ENCODE assay signal across 22 cellular contexts in genomic region chr22:21719024-21719423, GRCh38. TPM values are rescaled to one million over a fixed set of nuclear protein-coding genes. Genes with fewer than 3 reads are reported as not detected.
DNase-seq lines count a peak whose midpoint lies in the region; TF ChIP-seq lines count a peak whose summit lies in the region.
"Had no signal": no experiment of that assay in that cellular context is flagged by ENCODE, and none has a peak within 500 bp of the region (broad histone marks: within the 10 kb centered on the region; RNA-seq: fewer than 3 reads in every experiment).

No MANE protein-coding gene starts in this region.

- DNase-seq in CD8-positive, alpha-beta memory T cell = no peak
- DNase-seq in OCI-LY7 (ENCODE audit: low spot score) = peak; percentile 38
- no peak for DNase-seq in immature natural killer cell
- no peak for DNase-seq in NCI-H510A treated with DMSO at 0.1 percent for 48 hours (lab: John Stamatoyannopoulos, UW)
- no peak for DNase-seq in WERI-Rb-1
- DNase-seq in ecto neural progenitor cell (ENCODE audit: low spot score) = no peak
- DNase-seq: activated CD8-positive, alpha-beta T cell treated with anti-CD3 and anti-CD28 coated beads for 36 hours; activated naive CD4-positive, alpha-beta T cell treated with anti-CD3 and anti-CD28 coated beads for 36 hours; activated T-cell treated with anti-CD3 and anti-CD28 coated beads, Interleukin-2, amount 50 U/mL, for 24 hours; anterior cingulate cortex; caudate nucleus; MM.1S; NCI-H1694; NCI-H774; ovary; sigmoid colon; stimulated activated naive CD4-positive, alpha-beta T cell; tibial artery had no signal

- no peak overlapping the region for H3K4me3 ChIP-seq in CD8-positive, alpha-beta memory T cell (ENCODE audit: low read length)
- H3K4me3 ChIP-seq in OCI-LY7 (ENCODE audit: low read depth, low read length, poor library complexity, severe bottlenecking) (no peak overlapping the region), skeletal muscle tissue (ENCODE audit: low read length in 3 of 3) (no peak overlapping the region), WERI-Rb-1 (ENCODE audit: low read depth, low read length) (no peak overlapping the region)
- H3K4me3 ChIP-seq: gastroesophageal sphincter, ovary, sigmoid colon, SJSA1, tibial artery had no signal

- no peaks in the 10 kb centered on the region for H3K27me3 ChIP-seq in CD8-positive, alpha-beta memory T cell (ENCODE audit: insufficient read depth, low read length, poor library complexity, severe bottlenecking)
- H3K27me3 ChIP-seq in skeletal muscle tissue (ENCODE audit: control insufficient read depth in 3 of 3, insufficient read depth in 3 of 3, low read length in 3 of 3) (no peaks in the 10 kb centered on the region), WERI-Rb-1 (ENCODE audit: insufficient read depth, low read depth, severe bottlenecking) (no peaks in the 10 kb centered on the region)
- H3K27me3 ChIP-seq: gastroesophageal sphincter, ovary, sigmoid colon, SJSA1, tibial artery had no signal

- no peaks in the 10 kb centered on the region for H3K27me3 Mint-ChIP-seq in CD8-positive, alpha-beta memory T cell
- peaks cover 0 to 2% (median 0%) of the 10 kb centered on the region in 3 donors for H3K27me3 Mint-ChIP-seq in immature natural killer cell (ENCODE audit: low read depth in 3 of 3)
- H3K27me3 Mint-ChIP-seq: activated CD8-positive, alpha-beta T cell treated with anti-CD3 and anti-CD28 coated beads for 36 hours; activated T-cell treated with anti-CD3 and anti-CD28 coated beads, Interleukin-2, amount 50 U/mL, for 24 hours had no signal

- H3K27ac ChIP-seq in CD8-positive, alpha-beta memory T cell (ENCODE audit: low read depth, low read length) = no peak overlapping the region
- H3K27ac ChIP-seq in OCI-LY7 (ENCODE audit: low read depth, low read length, poor library complexity, severe bottlenecking) = peak overlapping the region; percentile 18
- peak overlapping the region; percentile 23 for H3K27ac ChIP-seq in skeletal muscle tissue (ENCODE audit: low read depth, low read length)
- no peak overlapping the region for H3K27ac ChIP-seq in WERI-Rb-1
- H3K27ac ChIP-seq: gastroesophageal sphincter, ovary, sigmoid colon, SJSA1, tibial artery had no signal

- no peaks in the 10 kb centered on the region for H3K9me3 ChIP-seq in CD8-positive, alpha-beta memory T cell (ENCODE audit: low read length)
- H3K9me3 ChIP-seq in OCI-LY7 (ENCODE audit: low read length) (no peaks in the 10 kb centered on the region), skeletal muscle tissue (ENCODE audit: control insufficient read depth in 3 of 3, low read length in 3 of 3) (no peaks in the 10 kb centered on the region), WERI-Rb-1 (ENCODE audit: severe bottlenecking) (no peaks in the 10 kb centered on the region)
- H3K9me3 ChIP-seq: gastroesophageal sphincter, ovary, sigmoid colon, SJSA1, tibial artery had no signal

- no peak overlapping the region for H3K9ac ChIP-seq in skeletal muscle tissue (ENCODE audit: low read depth in 1 of 3, low read length in 3 of 3)

- H3K4me1 ChIP-seq in CD8-positive, alpha-beta memory T cell (ENCODE audit: insufficient read depth, low read length) = no peaks in the 10 kb centered on the region
- H3K4me1 ChIP-seq in OCI-LY7 (ENCODE audit: insufficient read depth, low read length, poor library complexity, severe bottlenecking) (peaks cover 32% of the 10 kb centered on the region), skeletal muscle tissue (ENCODE audit: control insufficient read depth in 3 of 3, insufficient read depth in 3 of 3, low read length in 3 of 3) (peaks cover 8 to 24% (median 14%) of the 10 kb centered on the region in 3 donors)
- H3K4me1 ChIP-seq: sigmoid colon, tibial artery had no signal

- H3K4me2 ChIP-seq in OCI-LY7 (ENCODE audit: low read length) = peak overlapping the region; percentile 20; the same call in 1 of the 2 replicates

- TF ChIP-seq CTCF in OCI-LY7 (conservative IDR thresholded peaks at IDR 0.05; ENCODE audit: low read length) (no peak), WERI-Rb-1 (IDR thresholded peaks at IDR 0.05; ENCODE audit: low read depth, low read length) (no peak)

- BruUV-seq in OCI-LY7 (replicated peaks; lab: Mats Ljungman, UMichigan) = no TSS peak

- CTCF ChIA-PET in CD8-positive, alpha-beta memory T cell (lab: Charles Lee) = interaction anchor here (0.9 to 2.1 kb wide), 2 partner anchors 12 to 219 kb away, joined by 3 to 9 read pairs; no protein-coding TSS in a partner anchor
- CTCF ChIA-PET in OCI-LY7 (lab: Charles Lee; ENCODE audit: unreplicated experiment) = no interaction called here

- H3K36me3 ChIP-seq in CD8-positive, alpha-beta memory T cell (ENCODE audit: insufficient read depth, low read length) = no peaks in the 10 kb centered on the region
- no peaks in the 10 kb centered on the region; the same call in 1 of the 2 replicates for H3K36me3 ChIP-seq in OCI-LY7 (ENCODE audit: insufficient read depth, low read length)
- H3K36me3 ChIP-seq in skeletal muscle tissue (ENCODE audit: control insufficient read depth in 3 of 3, insufficient read depth in 3 of 3, low read length in 3 of 3) = no peaks in the 10 kb centered on the region
- H3K36me3 ChIP-seq in WERI-Rb-1 = peaks cover 12% of the 10 kb centered on the region
- H3K36me3 ChIP-seq: ovary, sigmoid colon, SJSA1, tibial artery had no signal

- intact Hi-C loops in OCI-LY7 (cut with micrococcal nuclease; ENCODE audit: unreplicated experiment) = no loop called here

- H4K20me1 ChIP-seq in OCI-LY7 (ENCODE audit: insufficient read depth, low read length) = no peaks in the 10 kb centered on the region

- H3K4me1 Mint-ChIP-seq in CD8-positive, alpha-beta memory T cell = peaks cover 7 to 27% (median 12%) of the 10 kb centered on the region in 3 donors
- H3K4me1 Mint-ChIP-seq in immature natural killer cell = peaks cover 22 to 29% of the 10 kb centered on the region in 2 donors

- no peaks in the 10 kb centered on the region for H3K9me2 ChIP-seq in OCI-LY7 (ENCODE audit: insufficient read depth, low read length)

- peak overlapping the region in 7 of 8 donors; percentile 37 to 96 (median 68) for H3K27ac Mint-ChIP-seq in CD8-positive, alpha-beta memory T cell
- peak overlapping the region; percentile 33 to 77 (median 60) for H3K27ac Mint-ChIP-seq in immature natural killer cell
- H3K27ac Mint-ChIP-seq: activated CD8-positive, alpha-beta T cell treated with anti-CD3 and anti-CD28 coated beads for 36 hours; activated naive CD4-positive, alpha-beta T cell treated with anti-CD3 and anti-CD28 coated beads for 36 hours; activated T-cell treated with anti-CD3 and anti-CD28 coated beads, Interleukin-2, amount 50 U/mL, for 24 hours; T-helper 1 cell treated with Interleukin-12 subunit alpha and Interleukin-12 subunit beta and Interleukin-4 antibody, amounts not matched to agents 30 μg/mL and 1 μg/mL, for 36 hours had no signal

- POLR2A ChIA-PET in CD8-positive, alpha-beta memory T cell (lab: Charles Lee) = no interaction called here
- POLR2A ChIA-PET in OCI-LY7 (lab: Charles Lee) = interaction anchor here (0.6 kb wide), 1 partner anchor 232 kb away, joined by 3 read pairs; no protein-coding TSS in a partner anchor

- no peaks in the 10 kb centered on the region for H3K9me3 Mint-ChIP-seq in CD8-positive, alpha-beta memory T cell
- no peaks in the 10 kb centered on the region for H3K9me3 Mint-ChIP-seq in immature natural killer cell
- H3K9me3 Mint-ChIP-seq: activated CD8-positive, alpha-beta T cell treated with anti-CD3 and anti-CD28 coated beads for 36 hours; activated naive CD4-positive, alpha-beta T cell treated with anti-CD3 and anti-CD28 coated beads for 36 hours; activated T-cell treated with anti-CD3 and anti-CD28 coated beads, Interleukin-2, amount 50 U/mL, for 24 hours; T-helper 1 cell treated with Interleukin-12 subunit alpha and Interleukin-12 subunit beta and Interleukin-4 antibody, amounts not matched to agents 30 μg/mL and 1 μg/mL, for 36 hours had no signal

- no peak overlapping the region for H3K4me3 Mint-ChIP-seq in CD8-positive, alpha-beta memory T cell
- peak overlapping the region in 2 of 5 donors; percentile 9 to 12 for H3K4me3 Mint-ChIP-seq in immature natural killer cell
- H3K4me3 Mint-ChIP-seq: activated CD8-positive, alpha-beta T cell treated with anti-CD3 and anti-CD28 coated beads for 36 hours; activated naive CD4-positive, alpha-beta T cell treated with anti-CD3 and anti-CD28 coated beads for 36 hours; activated T-cell treated with anti-CD3 and anti-CD28 coated beads, Interleukin-2, amount 50 U/mL, for 24 hours; T-helper 1 cell treated with Interleukin-12 subunit alpha and Interleukin-12 subunit beta and Interleukin-4 antibody, amounts not matched to agents 30 μg/mL and 1 μg/mL, for 36 hours had no signal

- peaks cover 0 to 7% (median 2%) of the 10 kb centered on the region in 3 donors for H3K36me3 Mint-ChIP-seq in CD8-positive, alpha-beta memory T cell
- peaks cover 0 to 10% (median 0%) of the 10 kb centered on the region in 3 donors for H3K36me3 Mint-ChIP-seq in immature natural killer cell

- peak overlapping the region; percentile 24; the same call in 1 of the 2 replicates for H2AFZ ChIP-seq in OCI-LY7 (ENCODE audit: low read length)

- H3K79me2 ChIP-seq in OCI-LY7 (ENCODE audit: insufficient read depth, low read depth, low read length) = no peaks in the 10 kb centered on the region

RNA-seq across cellular contexts. Expression of gene YPEL1, which starts 16.6 kb away (rescaled TPM):
- 1 to 10 TPM; 2.4 to 2.6 TPM for total RNA-seq in CD8-positive, alpha-beta memory T cell
- polyA plus RNA-seq in CD8-positive, alpha-beta memory T cell = 27.0 TPM
- total RNA-seq in OCI-LY7 (2014; rRNA removed; shearing (Covaris generic)) = 15.1 and 18.8 TPM in 2 replicates
- total RNA-seq in OCI-LY7 (2022) (18.2 and 24.8 TPM in 2 replicates), skeletal muscle tissue (20.4 TPM)
- polyA plus RNA-seq in immature natural killer cell = 100 to 1,000 TPM in 2 of 3 donors, 10 to 100 TPM in 1; 72.9 to 100 (median 100) TPM

RNA-seq across cellular contexts. Expression of gene PPIL2, which starts 53.2 kb away (rescaled TPM):
- total RNA-seq in CD8-positive, alpha-beta memory T cell = 10 to 100 TPM; 42.4 to 47.3 TPM
- 38.7 TPM for polyA plus RNA-seq in CD8-positive, alpha-beta memory T cell
- 58.5 and 59.9 TPM in 2 replicates for total RNA-seq in OCI-LY7 (2014; rRNA removed; shearing (Covaris generic))
- 86.3 and 92.7 TPM in 2 replicates for total RNA-seq in OCI-LY7 (2022)
- 10 to 100 TPM; 13.9 to 54.6 (median 14.5) TPM for polyA plus RNA-seq in immature natural killer cell
- 17.7 TPM for total RNA-seq in skeletal muscle tissue

Comparison
In these comparisons a context has a peak if more than half of its experiments do, and no peak if none do; other contexts are left out.
1. H3K27ac ChIP-seq: peak in OCI-LY7 (single experiment) and skeletal muscle tissue (single experiment); none in CD8-positive, alpha-beta memory T cell (single experiment) and WERI-Rb-1 (single experiment).